Comparison of ENCODE assay signal across 26 cellular contexts in the genomic region with DNA sequence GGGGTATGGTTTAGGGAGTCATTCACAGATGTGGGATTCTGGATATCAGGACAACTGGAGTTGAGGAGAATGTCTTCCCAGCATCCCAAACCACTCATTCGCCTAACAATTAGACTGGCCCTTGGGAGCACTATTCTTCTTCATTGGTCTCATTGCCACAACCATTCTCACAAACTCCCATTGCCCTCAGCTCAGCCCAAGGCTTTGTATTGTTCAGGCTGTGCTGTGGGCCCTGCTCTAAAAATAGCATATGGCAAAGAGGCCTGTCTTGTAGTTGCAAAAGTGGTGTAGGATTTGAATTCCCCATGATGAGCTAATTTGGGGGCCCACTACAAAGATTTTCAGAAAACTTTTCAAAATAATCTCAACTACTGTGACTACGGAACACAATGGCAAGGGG. TPM values are rescaled to one million over a fixed set of nuclear protein-coding genes. Genes with fewer than 3 reads are reported as not detected.
DNase-seq lines count a peak whose midpoint lies in the region; ATAC-seq and TF ChIP-seq lines count a peak whose summit lies in the region.
"Had no signal": no experiment of that assay in that cellular context is flagged by ENCODE, and none has a peak within 500 bp of the region (broad histone marks: within the 10 kb centered on the region; RNA-seq: fewer than 3 reads in every experiment).

No MANE protein-coding gene starts in this region.

- no peaks in the 10 kb centered on the region for H3K79me2 ChIP-seq in GM23338 (replicated peaks; ENCODE audit: insufficient read depth)

- H3K27me3 Mint-ChIP-seq in GM23338 (ENCODE audit: insufficient read depth, low read depth, poor library complexity) = peaks cover 7% of the 10 kb centered on the region
- H3K27me3 Mint-ChIP-seq in WTC11 (ENCODE audit: low read depth) = peaks cover 25% of the 10 kb centered on the region
- no peaks in the 10 kb centered on the region for H3K27me3 Mint-ChIP-seq in stimulated activated memory B cell treated with anti-CD40 and anti-IgM and Interleukin-4, amounts not matched to agents 10 μg/mL and 1 μg/mL and 100 μg/mL, for 72 hours

- H3K36me3 Mint-ChIP-seq in GM23338 (ENCODE audit: low read depth) = no peaks in the 10 kb centered on the region
- no peaks in the 10 kb centered on the region for H3K36me3 Mint-ChIP-seq in WTC11
- no peaks in the 10 kb centered on the region for H3K36me3 Mint-ChIP-seq in stimulated activated memory B cell treated with anti-CD40 and anti-IgM and Interleukin-4, amounts not matched to agents 10 μg/mL and 1 μg/mL and 100 μg/mL, for 72 hours

- H3K4me1 Mint-ChIP-seq in GM23338 (peaks cover 41% of the 10 kb centered on the region), WTC11 (peaks cover 48% of the 10 kb centered on the region)
- no peaks in the 10 kb centered on the region for H3K4me1 Mint-ChIP-seq in stimulated activated memory B cell treated with anti-CD40 and anti-IgM and Interleukin-4, amounts not matched to agents 10 μg/mL and 1 μg/mL and 100 μg/mL, for 72 hours

- TF ChIP-seq CTCF in GM23338 (conservative IDR thresholded peaks at IDR 0.05; ENCODE audit: low read depth in 2 of 2) (no peak), WTC11 (IDR thresholded peaks at IDR 0.05) (no peak), gastrocnemius medialis (IDR thresholded peaks at IDR 0.05 in 4 of 5, conservative IDR thresholded peaks at IDR 0.05 in 1 of 5) (no peak)

- no peak overlapping the region for H2AFZ ChIP-seq in GM23338

- no peak for TF ChIP-seq POLR2A in gastrocnemius medialis (IDR thresholded peaks at IDR 0.05)

- H4K20me1 ChIP-seq in GM23338 (replicated peaks; ENCODE audit: insufficient read depth) = no peaks in the 10 kb centered on the region
- H4K20me1 ChIP-seq: BLaER1 treated with 17β-estradiol and CSF1 and Interleukin-3, amounts not matched to agents 10 nM and 100 nM had no signal

- peaks cover 29% of the 10 kb centered on the region for H3K4me1 ChIP-seq in GM23338 (ENCODE audit: insufficient read depth)
- H3K4me1 ChIP-seq in gastrocnemius medialis = peaks cover 20 to 31% of the 10 kb centered on the region in 2 donors

- H3K27ac Mint-ChIP-seq in GM23338 (no peak overlapping the region), WTC11 (no peak overlapping the region)
- no peak overlapping the region for H3K27ac Mint-ChIP-seq in stimulated activated memory B cell treated with anti-CD40 and anti-IgM and Interleukin-4, amounts not matched to agents 10 μg/mL and 1 μg/mL and 100 μg/mL, for 72 hours
- H3K27ac Mint-ChIP-seq: CD4-positive, alpha-beta T cell had no signal

- H3K9me3 ChIP-seq in gastrocnemius medialis = no peaks in the 10 kb centered on the region
- H3K9me3 ChIP-seq: BLaER1 treated with 17β-estradiol and CSF1 and Interleukin-3, amounts not matched to agents 10 nM and 100 nM; MG63 had no signal

- DNase-seq in GM23338 (ENCODE audit: low spot score) = no peak
- DNase-seq in WTC11 (ENCODE audit: low spot score) = no peak
- DNase-seq in left ventricle myocardium superior = no peak
- no peak for DNase-seq in gastrocnemius medialis
- DNase-seq in activated naive CD4-positive, alpha-beta T cell treated with anti-CD3 and anti-CD28 coated beads, Interleukin-2, amount 50 U/mL, for 16 hours = no peak
- no peak for DNase-seq in cortex of kidney (lab: John Stamatoyannopoulos, UW)
- DNase-seq: CD4-positive, alpha-beta T cell; DMS53; GOT3; IMR-90; KG1; MG63; NCI-H1105 treated with DMSO at 0.1 percent for 48 hours; NCI-H146; NCI-H1930; NCI-H2107; NCI-H446; NCI-H526; NCI-H82; RPMI8226; SHP77 treated with DMSO at 0.1 percent for 48 hours had no signal

- H3K36me3 ChIP-seq in GM23338 (ENCODE audit: insufficient read depth) = no peaks in the 10 kb centered on the region
- no peaks in the 10 kb centered on the region for H3K36me3 ChIP-seq in gastrocnemius medialis
- H3K36me3 ChIP-seq: BLaER1 treated with 17β-estradiol and CSF1 and Interleukin-3, amounts not matched to agents 10 nM and 100 nM; MG63 had no signal

- H3K4me2 ChIP-seq in GM23338 = no peak overlapping the region
- H3K4me2 ChIP-seq: BLaER1 treated with 17β-estradiol and CSF1 and Interleukin-3, amounts not matched to agents 10 nM and 100 nM had no signal

- 0 out of 2 replicates have a peak, but pooled peaks cover 3% of the 10 kb centered on the region for H3F3A ChIP-seq in GM23338 (replicated peaks; ENCODE audit: low read depth)

- CTCF ChIA-PET in WTC11 (lab: Charles Lee) = interaction anchor here (1.4 kb wide), 1 partner anchor 161 kb away, joined by 6 read pairs; no protein-coding TSS in a partner anchor

- no peaks in the 10 kb centered on the region; the same call in 2 of the 3 replicates for H3K9me3 Mint-ChIP-seq in GM23338
- H3K9me3 Mint-ChIP-seq in WTC11 = peaks cover 8% of the 10 kb centered on the region
- no peaks in the 10 kb centered on the region for H3K9me3 Mint-ChIP-seq in stimulated activated memory B cell treated with anti-CD40 and anti-IgM and Interleukin-4, amounts not matched to agents 10 μg/mL and 1 μg/mL and 100 μg/mL, for 72 hours

- peaks cover 20% of the 10 kb centered on the region for H3K27me3 ChIP-seq in GM23338 (ENCODE audit: insufficient read depth)
- no peaks in the 10 kb centered on the region for H3K27me3 ChIP-seq in gastrocnemius medialis

- ATAC-seq in GM23338 (peak; percentile 84), WTC11 (peak; percentile 57), left ventricle myocardium superior (peak; percentile 74), gastrocnemius medialis (peak in 1 of 2 donors; percentile 47)
- no peak for ATAC-seq in stimulated activated memory B cell treated with anti-CD40 and anti-IgM and Interleukin-4, amounts not matched to agents 10 μg/mL and 1 μg/mL and 100 μg/mL, for 72 hours
- ATAC-seq: HCT116 had no signal

- H3K27ac ChIP-seq in GM23338 (ENCODE audit: low read depth) (no peak overlapping the region), gastrocnemius medialis (peak overlapping the region; percentile 40 to 44 (median 42))
- H3K27ac ChIP-seq: BLaER1 treated with 17β-estradiol and CSF1 and Interleukin-3, amounts not matched to agents 10 nM and 100 nM; SK-N-MC had no signal

- H3K9me2 ChIP-seq in GM23338 (ENCODE audit: insufficient read depth) = no peaks in the 10 kb centered on the region

- H3K4me3 Mint-ChIP-seq in GM23338 (no peak overlapping the region), WTC11 (no peak overlapping the region)
- no peak overlapping the region for H3K4me3 Mint-ChIP-seq in stimulated activated memory B cell treated with anti-CD40 and anti-IgM and Interleukin-4, amounts not matched to agents 10 μg/mL and 1 μg/mL and 100 μg/mL, for 72 hours
- H3K4me3 Mint-ChIP-seq: CD4-positive, alpha-beta T cell had no signal

- in situ Hi-C loops in gastrocnemius medialis (cut with MboI; ENCODE audit: low sequenced_read_pairs in 4 of 4) = loop anchor here in 1 of 4 donors (25.0 kb wide), 1 partner anchor 718 kb away; no protein-coding TSS in a partner anchor

- H3K4me3 ChIP-seq in GM23338 (no peak overlapping the region), gastrocnemius medialis (no peak overlapping the region)
- H3K4me3 ChIP-seq: BLaER1 treated with 17β-estradiol and CSF1 and Interleukin-3, amounts not matched to agents 10 nM and 100 nM; MG63; SK-N-MC had no signal

- POLR2A ChIA-PET in WTC11 (lab: Charles Lee) = no interaction called here

- intact Hi-C loops in left ventricle myocardium superior (cut with micrococcal nuclease) = no loop called here
- intact Hi-C loops in gastrocnemius medialis (cut with DNase I; ENCODE audit: low total_unique reads) = no loop called here

TF ChIP-seq in GM23338, 12 proteins besides CTCF, POLR2A, EP300 and RAD21:
- TF ChIP-seq CREB1 (CRISPR knock-in tag; IDR thresholded peaks at IDR 0.05; ENCODE audit: low read depth) (no peak), STAT1 (IDR thresholded peaks at IDR 0.05; ENCODE audit: unreplicated experiment) (no peak), EZH2 (IDR thresholded peaks at IDR 0.05; ENCODE audit: low read depth, unreplicated experiment) (no peak), NANOG (IDR thresholded peaks at IDR 0.05; ENCODE audit: borderline replicate concordance) (no peak)

TF ChIP-seq in WTC11, 78 proteins besides CTCF, POLR2A, EP300 and RAD21 (continues in another document):
- TF ChIP-seq CDX4 (CRISPR knock-in tag; IDR thresholded peaks at IDR 0.05; ENCODE audit: borderline replicate concordance) (no peak), KAT7 (CRISPR knock-in tag; IDR thresholded peaks at IDR 0.05; ENCODE audit: borderline replicate concordance) (no peak), PRRX2 (CRISPR knock-in tag; IDR thresholded peaks at IDR 0.05) (no peak), ZNF396 (CRISPR knock-in tag; IDR thresholded peaks at IDR 0.05; ENCODE audit: borderline replicate concordance) (no peak), ZNF232 (CRISPR knock-in tag; IDR thresholded peaks at IDR 0.05) (no peak), ATF2 (CRISPR knock-in tag; IDR thresholded peaks at IDR 0.05; ENCODE audit: borderline replicate concordance, low read depth) (no peak), NFATC4 (CRISPR knock-in tag; IDR thresholded peaks at IDR 0.05) (no peak), GABPB1 (CRISPR knock-in tag; IDR thresholded peaks at IDR 0.05) (no peak)
- TF ChIP-seq, protein P1, sequence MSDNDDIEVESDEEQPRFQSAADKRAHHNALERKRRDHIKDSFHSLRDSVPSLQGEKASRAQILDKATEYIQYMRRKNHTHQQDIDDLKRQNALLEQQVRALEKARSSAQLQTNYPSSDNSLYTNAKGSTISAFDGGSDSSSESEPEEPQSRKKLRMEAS (CRISPR knock-in tag; IDR thresholded peaks at IDR 0.05) = no peak

RNA-seq across cellular contexts. Expression of gene ADAMTS9, which starts 6.3 kb away (rescaled TPM):
- total RNA-seq in GM23338 (2014; rRNA removed; shearing (Covaris generic)) = 0.31 and 0.54 TPM in 2 replicates
- polyA plus RNA-seq in GM23338 (2016; fragmentation: Nextera tagmentation; extraction: Ambion mirVana) = 0.26 and 0.81 TPM in 2 replicates
- total RNA-seq in WTC11 (2021) (1.9 to 3.1 TPM (median 2.6 TPM) in 3 replicates), left ventricle myocardium superior (15.1 TPM), gastrocnemius medialis (10 to 100 TPM in 3 of 4 donors, 1 to 10 TPM in 1; 4.8 to 49.8 (median 13.4) TPM)
- total RNA-seq: CD4-positive, alpha-beta T cell; G401 had no signal
